In the genomic region with DNA sequence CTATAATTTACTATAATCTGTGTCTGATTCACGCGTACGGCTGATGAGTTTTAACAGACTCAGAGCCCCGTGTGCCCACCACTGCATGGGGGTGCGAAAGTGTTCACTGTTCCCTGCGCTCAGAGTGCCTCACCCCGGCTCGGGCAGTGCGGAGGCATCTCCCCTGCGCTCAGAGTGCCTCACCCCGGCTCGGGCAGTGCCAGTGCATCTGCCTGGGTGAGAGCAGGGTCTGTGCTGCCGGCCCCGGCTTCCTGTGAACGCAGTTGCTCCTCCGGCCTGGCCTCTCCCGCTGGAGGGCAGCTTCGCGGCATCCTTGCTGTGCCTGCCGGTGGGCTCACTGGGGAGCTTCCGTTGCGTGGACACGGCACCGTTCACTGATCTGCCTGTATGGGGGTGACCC, we compare ENCODE assay signal across 22 cellular contexts. TPM values are rescaled to one million over a fixed set of nuclear protein-coding genes. Genes with fewer than 3 reads are reported as not detected.
DNase-seq lines count a peak whose midpoint lies in the region; ATAC-seq, FAIRE-seq and TF ChIP-seq lines count a peak whose summit lies in the region.
"Had no signal": no experiment of that assay in that cellular context is flagged by ENCODE, and none has a peak within 500 bp of the region (broad histone marks: within the 10 kb centered on the region; RNA-seq: fewer than 3 reads in every experiment).

No MANE protein-coding gene starts in this region.

- CTCF ChIA-PET in GM12878 (lab: Yijun Ruan, JAX): interaction anchor here (0.9 kb wide), 1 partner anchor 13 kb away, joined by 3 read pairs; no protein-coding TSS in a partner anchor

- H3K4me3 ChIP-seq in H7 (ENCODE audit: insufficient read depth, low read depth, low read length): no peak overlapping the region
- H3K4me3 ChIP-seq in HUES6 (ENCODE audit: low read depth, low read length): no peak overlapping the region
- H3K4me3 ChIP-seq in GM12878: no peak overlapping the region
- H3K4me3 ChIP-seq in trophoblast cell (ENCODE audit: low read depth, low read length): no peak overlapping the region
- H3K4me3 ChIP-seq: MG63, PC-9 had no signal

- H3K27me3 ChIP-seq in H7 (ENCODE audit: control insufficient read depth, insufficient read depth, low read length) (no peaks in the 10 kb centered on the region), HUES6 (ENCODE audit: control insufficient read depth, insufficient read depth, low read length) (no peaks in the 10 kb centered on the region), GM12878 (replicated peaks in 1 of 2; ENCODE audit: control insufficient read depth in 2 of 2, insufficient read depth in 2 of 2, low read length in 1 of 2) (no peaks in the 10 kb centered on the region), trophoblast cell (ENCODE audit: insufficient read depth, low read length) (no peaks in the 10 kb centered on the region)
- H3K27me3 ChIP-seq: MG63 had no signal

- DNase-seq in H7 (peak; percentile 51), GM12878 (ENCODE audit: low read depth, low spot score) (no peak), trophoblast cell (no peak), NCI-H1048 (lab: John Stamatoyannopoulos, UW) (no peak), nucleus accumbens (lab: John Stamatoyannopoulos, UW) (no peak)
- DNase-seq in activated CD8-positive, alpha-beta memory T cell treated with anti-CD3 and anti-CD28 coated beads, Interleukin-2, amount 50 U/mL, for 48 hours: no peak
- DNase-seq: C1 segment of cervical spinal cord; CD4-positive, alpha-beta memory T cell; COR-L47; DMS53; KBM-7; MG63; NCI-H2029; NCI-H526 treated with DMSO at 0.1 percent for 48 hours; PC-9; RPMI8226; SHP77 treated with DMSO at 0.1 percent for 48 hours; SW 1271 had no signal

- H4K8ac ChIP-seq in trophoblast cell (ENCODE audit: low read depth, low read length): no peak overlapping the region

- H4K12ac ChIP-seq in trophoblast cell (ENCODE audit: low read depth, low read length): no peak overlapping the region

- peak overlapping the region; percentile 71 for H2BK12ac ChIP-seq in trophoblast cell (ENCODE audit: low read length)

- TF ChIP-seq EP300 in GM12878 (IDR thresholded peaks at IDR 0.05; ENCODE audit: borderline replicate concordance in 1 of 2, control insufficient read depth in 1 of 2, low read depth in 2 of 2, low read length in 2 of 2): no peak

- TF ChIP-seq RAD21 in GM12878 (IDR thresholded peaks at IDR 0.05; ENCODE audit: insufficient read depth, low read depth, low read length): no peak

- H3K4me1 ChIP-seq in HUES6 (ENCODE audit: control insufficient read depth, insufficient read depth, low read length) (peaks cover 8% of the 10 kb centered on the region), GM12878 (ENCODE audit: control insufficient read depth, insufficient read depth, low read length) (no peaks in the 10 kb centered on the region), trophoblast cell (ENCODE audit: control insufficient read depth in 1 of 2, insufficient read depth in 2 of 2, low read length in 2 of 2) (peaks cover 32 to 53% of the 10 kb centered on the region in 2 experiments)

- peak overlapping the region; percentile 45 for H4K91ac ChIP-seq in trophoblast cell (ENCODE audit: low read depth, low read length)

- no peaks in the 10 kb centered on the region for H4K20me1 ChIP-seq in GM12878 (ENCODE audit: control insufficient read depth, insufficient read depth)

- intact Hi-C loops in GM12878 (cut with micrococcal nuclease; ENCODE audit: unreplicated experiment): no loop called here

- H3K79me1 ChIP-seq in trophoblast cell (ENCODE audit: low read length): peaks cover 19% of the 10 kb centered on the region

- no peak overlapping the region for H2AFZ ChIP-seq in GM12878 (ENCODE audit: control insufficient read depth, low read depth, low read length)
- H2AFZ ChIP-seq in trophoblast cell (ENCODE audit: insufficient read depth, low read length, poor library complexity): no peak overlapping the region
- H2AFZ ChIP-seq: PC-9 had no signal

- H2BK120ac ChIP-seq in trophoblast cell (ENCODE audit: insufficient read depth, low read length, poor library complexity): no peak overlapping the region

- no TSS peak for BruUV-seq in GM12878 (replicated peaks; lab: Mats Ljungman, UMichigan)

- H2BK5ac ChIP-seq in trophoblast cell (ENCODE audit: low read depth, low read length, poor library complexity): no peak overlapping the region

- H3K18ac ChIP-seq in trophoblast cell (ENCODE audit: low read length): no peak overlapping the region

- FAIRE-seq in GM12878 (lab: Jason Lieb, UNC): no peak

- SMC1A ChIA-PET in GM12878 (lab: Charles Lee; ENCODE audit: uncharacterized antibody, unreplicated experiment): no interaction called here

- H3K79me2 ChIP-seq in GM12878 (ENCODE audit: control insufficient read depth, insufficient read depth, low read length) (no peaks in the 10 kb centered on the region), trophoblast cell (ENCODE audit: control insufficient read depth, insufficient read depth, low read length, poor library complexity) (peaks cover 10% of the 10 kb centered on the region)

- TF ChIP-seq CTCF in GM12878 (IDR thresholded peaks at IDR 0.05 in 2 of 3, conservative IDR thresholded peaks at IDR 0.05 in 1 of 3; ENCODE audit: control insufficient read depth in 2 of 3, extremely low read depth in 1 of 3, insufficient read depth in 1 of 3, low read depth in 3 of 3, low read length in 3 of 3): no peak

- H3K9me3 ChIP-seq in HUES6 (ENCODE audit: control insufficient read depth, insufficient read depth, low read depth, low read length) (no peaks in the 10 kb centered on the region), GM12878 (replicated peaks; ENCODE audit: control insufficient read depth, insufficient read depth, low read length) (no peaks in the 10 kb centered on the region), trophoblast cell (ENCODE audit: insufficient read depth, low read depth, low read length) (no peaks in the 10 kb centered on the region)
- H3K9me3 ChIP-seq: MG63 had no signal

- H3K23ac ChIP-seq in trophoblast cell (ENCODE audit: low read length): no peak overlapping the region

- no peak overlapping the region for H3K27ac ChIP-seq in HUES6 (ENCODE audit: low read depth, low read length)
- H3K27ac ChIP-seq in GM12878 (ENCODE audit: control insufficient read depth, insufficient read depth): no peak overlapping the region
- H3K27ac ChIP-seq in trophoblast cell (ENCODE audit: low read depth, low read length): no peak overlapping the region
- H3K27ac ChIP-seq: PC-9 had no signal

- H2AK5ac ChIP-seq in trophoblast cell (ENCODE audit: low read length): peak overlapping the region; percentile 1

- ATAC-seq in GM12878: no peak

- no peak overlapping the region for H3K4me2 ChIP-seq in GM12878 (ENCODE audit: control insufficient read depth, insufficient read depth)
- H3K4me2 ChIP-seq in trophoblast cell (ENCODE audit: low read length): no peak overlapping the region
- H3K4me2 ChIP-seq: PC-9 had no signal

- H3K36me3 ChIP-seq in H7 (replicated peaks; ENCODE audit: control insufficient read depth, insufficient read depth, low read length): peaks cover 2% of the 10 kb centered on the region
- H3K36me3 ChIP-seq in HUES6 (ENCODE audit: control insufficient read depth, insufficient read depth, low read length): peaks cover 38% of the 10 kb centered on the region
- peaks cover 0 to 3% of the 10 kb centered on the region in 2 experiments; a peak in 2 of 4 replicates for H3K36me3 ChIP-seq in GM12878 (ENCODE audit: control insufficient read depth in 2 of 2, insufficient read depth in 2 of 2, low read length in 1 of 2)
- peaks cover 29 to 32% of the 10 kb centered on the region in 2 experiments for H3K36me3 ChIP-seq in trophoblast cell (ENCODE audit: control insufficient read depth in 1 of 2, insufficient read depth in 2 of 2, low read length in 2 of 2)

- POLR2A ChIA-PET in GM12878 (lab: Charles Lee): no interaction called here

- 97% methylated on average over 21 of the region's 24 CpGs for WGBS in GM12878 (ENCODE audit: insufficient coverage, insufficient replicate concordance, low lambda C conversion rate, missing lambda C conversion rate)
- WGBS in trophoblast cell (ENCODE audit: extremely low coverage, insufficient coverage, insufficient read length): no CpG with 5 or more reads among the region's 24 CpGs

- H3K14ac ChIP-seq in trophoblast cell (ENCODE audit: low read length): peak overlapping the region; percentile 60

- no peak for TF ChIP-seq POLR2A in GM12878 (IDR thresholded peaks at IDR 0.05; ENCODE audit: low read depth, low read length)

- RAD21 ChIA-PET in GM12878 (lab: Charles Lee; ENCODE audit: unreplicated experiment): no interaction called here

- peak overlapping the region; percentile 75 for H3K4ac ChIP-seq in trophoblast cell (ENCODE audit: low read depth, low read length)

- H3K9ac ChIP-seq in HUES6 (ENCODE audit: low read length) (peak overlapping the region; percentile 24), GM12878 (ENCODE audit: control insufficient read depth, insufficient read depth, low read length) (no peak overlapping the region), trophoblast cell (ENCODE audit: low read length) (no peak overlapping the region)

- in situ Hi-C loops in GM12878 (cut with MboI): no loop called here

RNA-seq across cellular contexts. Expression of gene PTDSS2, which starts 14.2 kb away (rescaled TPM):
- 40.9 and 47.5 TPM in 2 replicates for total RNA-seq in H7 (2014; rRNA removed; shearing (Covaris generic))
- total RNA-seq in GM12878 (2013; cell fraction: nucleolus; rRNA removed): 62.9 and 72.6 TPM in 2 replicates
- total RNA-seq in GM12878 (2014; rRNA removed) (17.2 and 18.3 TPM in 2 replicates), GM12878 (2014; rRNA removed; fragmentation: Illumina TruSeq; extraction: Trizol) (4.8 and 6.6 TPM in 2 replicates), GM12878 (2021) (21.1 and 24.9 TPM in 2 replicates)
- polyA plus RNA-seq in GM12878 (2011; ENCODE audit: low read depth): 4.3 TPM
- polyA plus RNA-seq in GM12878 (2011; rRNA removed) (6.0 and 9.1 TPM in 2 replicates), GM12878 (2014; fragmentation: Illumina TruSeq; extraction: Trizol) (6.1 and 9.9 TPM in 2 replicates), GM12878 (2014; fragmentation: Nextera tagmentation; extraction: Ambion mirVana) (under 1 TPM; 0.39 to 0.66 TPM), GM12878 (2014; rRNA removed) (18.4 and 18.5 TPM in 2 replicates), GM12878 (2016; fragmentation: Nextera tagmentation; extraction: Ambion mirVana) (10 to 100 TPM; 12.6 to 16.8 TPM)
- 15.2 and 17.0 TPM in 2 replicates for polyA plus RNA-seq in GM12878 (2011; cell fraction: cytosol; rRNA removed)
- 92.1 and 99.5 TPM in 2 replicates for polyA plus RNA-seq in GM12878 (2011; cell fraction: nucleus; rRNA removed)
- 14.4 and 15.3 TPM in 2 replicates for polyA plus RNA-seq in GM12878 (2012)
- 14.0 and 20.2 TPM in 2 replicates for polyA minus RNA-seq in GM12878 (2011; rRNA and poly(A)+ RNA removed)
- polyA minus RNA-seq in GM12878 (2011; cell fraction: cytosol; rRNA and poly(A)+ RNA removed): 3.5 and 4.7 TPM in 2 replicates
- polyA minus RNA-seq in GM12878 (2011; cell fraction: nucleus; rRNA and poly(A)+ RNA removed): 14.5 and 26.6 TPM in 2 replicates
- polyA plus RNA-seq in trophoblast cell (2013): 27.0 and 28.6 TPM in 2 replicates

RNA-seq across cellular contexts. Expression of gene ANO9, which starts 22.5 kb away (rescaled TPM):
- total RNA-seq in H7 (2014; rRNA removed; shearing (Covaris generic)): 0.83 and 2.2 TPM in 2 replicates
- 106 and 107 TPM in 2 replicates for total RNA-seq in GM12878 (2013; cell fraction: nucleolus; rRNA removed)
- total RNA-seq in GM12878 (2014; rRNA removed) (16.3 and 19.8 TPM in 2 replicates), GM12878 (2014; rRNA removed; fragmentation: Illumina TruSeq; extraction: Trizol) (7.6 and 9.4 TPM in 2 replicates), GM12878 (2021) (37.0 and 42.3 TPM in 2 replicates)
- 14.4 TPM for polyA plus RNA-seq in GM12878 (2011; ENCODE audit: low read depth)
- polyA plus RNA-seq in GM12878 (2011; rRNA removed) (12.7 and 21.8 TPM in 2 replicates), GM12878 (2014; fragmentation: Illumina TruSeq; extraction: Trizol) (3.0 and 9.5 TPM in 2 replicates), GM12878 (2014; fragmentation: Nextera tagmentation; extraction: Ambion mirVana) (1 to 10 TPM in 1 of 2 experiments, under 1 TPM in 1; 0.21 to 1.6 TPM), GM12878 (2014; rRNA removed) (42.1 and 51.0 TPM in 2 replicates), GM12878 (2016; fragmentation: Nextera tagmentation; extraction: Ambion mirVana) (10 to 100 TPM; 11.0 to 13.0 TPM)
- 15.7 and 24.8 TPM in 2 replicates for polyA plus RNA-seq in GM12878 (2011; cell fraction: cytosol; rRNA removed)
- polyA plus RNA-seq in GM12878 (2011; cell fraction: nucleus; rRNA removed): 445 and 483 TPM in 2 replicates
- polyA plus RNA-seq in GM12878 (2012): 46.7 and 48.0 TPM in 2 replicates
- polyA minus RNA-seq in GM12878 (2011; rRNA and poly(A)+ RNA removed): 7.8 and 14.5 TPM in 2 replicates
- polyA minus RNA-seq in GM12878 (2011; cell fraction: cytosol; rRNA and poly(A)+ RNA removed): 3.9 and 5.2 TPM in 2 replicates
- 38.2 and 44.2 TPM in 2 replicates for polyA minus RNA-seq in GM12878 (2011; cell fraction: nucleus; rRNA and poly(A)+ RNA removed)
- polyA plus RNA-seq in trophoblast cell (2013): 16.3 and 16.5 TPM in 2 replicates
- total RNA-seq: A673, H4, LHCN-M2 had no signal

RNA-seq across cellular contexts. Expression of gene RNH1, which starts 42.7 kb away (rescaled TPM):
- total RNA-seq in H7 (2014; rRNA removed; shearing (Covaris generic)): 98.9 and 104 TPM in 2 replicates
- 76.9 and 99.0 TPM in 2 replicates for total RNA-seq in GM12878 (2013; cell fraction: nucleolus; rRNA removed)
- total RNA-seq in GM12878 (2014; rRNA removed): 119 and 139 TPM in 2 replicates
- total RNA-seq in GM12878 (2014; rRNA removed; fragmentation: Illumina TruSeq; extraction: Trizol): 32.2 and 36.7 TPM in 2 replicates
- 125 and 133 TPM in 2 replicates for total RNA-seq in GM12878 (2021)
- 31.4 TPM for polyA plus RNA-seq in GM12878 (2011; ENCODE audit: low read depth)
- 17.8 and 40.4 TPM in 2 replicates for polyA plus RNA-seq in GM12878 (2011; rRNA removed)
- polyA plus RNA-seq in GM12878 (2011; cell fraction: cytosol; rRNA removed): 65.3 and 99.8 TPM in 2 replicates
- polyA plus RNA-seq in GM12878 (2011; cell fraction: nucleus; rRNA removed): 213 and 241 TPM in 2 replicates
- 83.3 and 98.1 TPM in 2 replicates for polyA plus RNA-seq in GM12878 (2012)
- 7.2 and 25.0 TPM in 2 replicates for polyA plus RNA-seq in GM12878 (2014; fragmentation: Illumina TruSeq; extraction: Trizol)
- polyA plus RNA-seq in GM12878 (2014; fragmentation: Nextera tagmentation; extraction: Ambion mirVana): 1 to 10 TPM; 2.3 to 7.2 TPM
- polyA plus RNA-seq in GM12878 (2014; rRNA removed): 104 and 132 TPM in 2 replicates
- polyA plus RNA-seq in GM12878 (2016; fragmentation: Nextera tagmentation; extraction: Ambion mirVana): 100 to 1,000 TPM; 156 to 162 TPM
- 39.6 and 63.8 TPM in 2 replicates for polyA minus RNA-seq in GM12878 (2011; rRNA and poly(A)+ RNA removed)
- polyA minus RNA-seq in GM12878 (2011; cell fraction: cytosol; rRNA and poly(A)+ RNA removed): 29.9 and 33.5 TPM in 2 replicates
- 44.1 and 64.1 TPM in 2 replicates for polyA minus RNA-seq in GM12878 (2011; cell fraction: nucleus; rRNA and poly(A)+ RNA removed)
- polyA plus RNA-seq in trophoblast cell (2013): 79.1 and 82.8 TPM in 2 replicates

RNA-seq across cellular contexts. Expression of gene SIGIRR, which starts 49.5 kb away (rescaled TPM):
- total RNA-seq in H7 (2014; rRNA removed; shearing (Covaris generic)): 39.5 and 44.9 TPM in 2 replicates
- 3.3 and 3.7 TPM in 2 replicates for total RNA-seq in GM12878 (2013; cell fraction: nucleolus; rRNA removed)
- total RNA-seq in GM12878 (2014; rRNA removed) (5.2 and 6.5 TPM in 2 replicates), GM12878 (2014; rRNA removed; fragmentation: Illumina TruSeq; extraction: Trizol) (1.9 and 3.8 TPM in 2 replicates), GM12878 (2021) (10.1 and 10.9 TPM in 2 replicates)
- polyA plus RNA-seq in GM12878 (2011; ENCODE audit: low read depth): 3.5 TPM
- polyA plus RNA-seq in GM12878 (2011; rRNA removed) (2.2 and 5.1 TPM in 2 replicates), GM12878 (2014; fragmentation: Illumina TruSeq; extraction: Trizol) (0.82 and 1.7 TPM in 2 replicates), GM12878 (2014; fragmentation: Nextera tagmentation; extraction: Ambion mirVana) (1 to 10 TPM in 1 of 2 experiments, under 1 TPM in 1; 0.18 to 1.2 TPM), GM12878 (2014; rRNA removed) (10.5 and 10.8 TPM in 2 replicates), GM12878 (2016; fragmentation: Nextera tagmentation; extraction: Ambion mirVana) (1 to 10 TPM; 5.2 to 7.2 TPM)
- 8.6 and 12.4 TPM in 2 replicates for polyA plus RNA-seq in GM12878 (2011; cell fraction: cytosol; rRNA removed)
- polyA plus RNA-seq in GM12878 (2011; cell fraction: nucleus; rRNA removed): 22.5 TPM in 2 replicates
- 8.7 and 14.5 TPM in 2 replicates for polyA plus RNA-seq in GM12878 (2012)
- 1.7 and 4.0 TPM in 2 replicates for polyA minus RNA-seq in GM12878 (2011; rRNA and poly(A)+ RNA removed)
- 4.8 and 5.9 TPM in 2 replicates for polyA minus RNA-seq in GM12878 (2011; cell fraction: cytosol; rRNA and poly(A)+ RNA removed)
- 3.1 and 3.3 TPM in 2 replicates for polyA minus RNA-seq in GM12878 (2011; cell fraction: nucleus; rRNA and poly(A)+ RNA removed)
- polyA plus RNA-seq in trophoblast cell (2013): 49.3 and 51.6 TPM in 2 replicates
